1 cellular context compared by ENCODE assay signal in the genomic region with DNA sequence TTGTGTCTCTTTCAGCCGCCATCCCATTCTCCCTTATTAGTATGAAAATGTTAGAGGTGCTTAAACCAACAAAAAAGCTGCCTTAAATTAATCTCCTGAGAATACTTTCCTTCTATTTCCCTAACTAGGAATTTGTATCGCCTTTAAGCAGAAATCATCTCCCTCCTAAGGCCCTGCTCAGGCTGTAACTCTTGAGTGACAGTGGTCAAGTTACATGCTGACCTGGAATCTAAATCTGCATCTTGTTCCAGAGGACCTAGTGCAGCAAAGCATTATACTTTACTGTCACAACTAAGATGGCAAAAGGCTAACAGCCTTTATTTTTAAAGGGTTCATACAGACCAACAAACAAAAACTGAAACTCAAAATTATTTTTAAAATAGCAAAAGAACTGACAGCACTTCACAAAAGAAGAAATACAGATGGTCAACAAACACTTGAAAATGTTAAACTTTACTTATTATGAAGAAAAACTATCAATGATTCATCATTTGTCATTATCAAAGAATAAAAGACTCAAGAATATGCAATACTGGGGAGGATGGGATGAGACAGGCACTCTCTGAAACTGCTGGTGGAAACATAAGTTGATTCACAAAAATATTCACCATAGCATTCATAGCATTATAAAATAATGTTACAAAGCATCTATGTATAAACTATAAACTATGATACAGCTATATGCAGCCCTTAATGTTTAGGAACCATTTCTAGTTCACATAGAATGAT.
TF ChIP-seq lines count a peak whose summit lies in the region.

No MANE protein-coding gene starts in this region.

TF ChIP-seq in endothelial cell of umbilical vein, 7 proteins besides CTCF, POLR2A, EP300 and RAD21:
- TF ChIP-seq GATA2 (IDR thresholded peaks at IDR 0.05; ENCODE audit: insufficient read depth, insufficient read length, low read depth, low read length): no peak
- no peak for TF ChIP-seq MYC (IDR thresholded peaks at IDR 0.05; ENCODE audit: low read depth, low read length)
- no peak for TF ChIP-seq EZH2 (IDR thresholded peaks at IDR 0.05; ENCODE audit: borderline replicate concordance, low read depth, low read length, severe bottlenecking)
- TF ChIP-seq, protein P1, sequence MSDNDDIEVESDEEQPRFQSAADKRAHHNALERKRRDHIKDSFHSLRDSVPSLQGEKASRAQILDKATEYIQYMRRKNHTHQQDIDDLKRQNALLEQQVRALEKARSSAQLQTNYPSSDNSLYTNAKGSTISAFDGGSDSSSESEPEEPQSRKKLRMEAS (IDR thresholded peaks at IDR 0.05; ENCODE audit: insufficient read depth, insufficient read length): no peak
- no peak for TF ChIP-seq JUN (IDR thresholded peaks at IDR 0.05; ENCODE audit: borderline replicate concordance, insufficient read depth, insufficient read length, low read depth)
- TF ChIP-seq POLR2AphosphoS5 (IDR thresholded peaks at IDR 0.05; ENCODE audit: insufficient read depth, low read depth, low read length): no peak
- TF ChIP-seq FOS (IDR thresholded peaks at IDR 0.05; ENCODE audit: borderline replicate concordance, insufficient read depth, low read length): no peak
